8 cellular contexts compared by ENCODE assay signal in the genomic region with DNA sequence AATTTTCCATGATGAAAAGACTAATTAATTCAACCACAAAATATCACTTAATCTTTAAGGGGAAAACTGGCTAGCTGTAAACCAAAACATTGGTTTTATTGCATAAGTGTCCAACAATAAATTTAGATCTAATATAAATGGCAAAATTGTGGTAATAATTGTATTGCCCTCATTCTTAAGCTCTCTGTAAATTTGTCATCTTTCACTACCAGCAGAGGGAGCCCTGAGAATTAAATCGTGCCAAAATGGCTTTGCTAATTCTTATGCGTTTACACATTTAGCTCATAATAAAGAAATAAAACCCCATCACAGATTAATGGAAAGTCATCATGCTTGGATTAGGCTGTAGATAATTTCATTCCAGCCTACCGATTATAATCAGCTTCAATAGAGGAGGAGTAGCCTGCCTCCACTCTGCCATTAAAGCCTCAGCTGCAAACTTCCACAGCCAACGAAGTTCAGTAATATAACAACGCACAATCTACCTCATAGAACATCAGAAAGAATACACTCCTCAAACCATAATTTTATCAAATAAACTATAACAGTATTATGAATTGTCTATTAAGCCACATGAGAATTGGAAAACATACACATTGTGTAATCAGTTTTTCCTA.
DNase-seq lines count a peak whose midpoint lies in the region; ATAC-seq and TF ChIP-seq lines count a peak whose summit lies in the region.

No MANE protein-coding gene starts in this region.

- H3K4me1 ChIP-seq in HEK293 (ENCODE audit: control insufficient read depth, insufficient read depth, low read length) = no peaks in the 10 kb centered on the region
- H3K4me1 ChIP-seq in PC-3 (ENCODE audit: insufficient read depth, low read length) = no peaks in the 10 kb centered on the region

- H3F3A ChIP-seq in PC-3 (ENCODE audit: low read length, unreplicated experiment) = no peaks in the 10 kb centered on the region

- no peaks in the 10 kb centered on the region for H3K9me3 Mint-ChIP-seq in Calu3 (ENCODE audit: low read depth, unreplicated experiment)
- peaks cover 2% of the 10 kb centered on the region for H3K9me3 Mint-ChIP-seq in activated CD4-positive, alpha-beta memory T cell treated with anti-CD3 and anti-CD28 coated beads for 36 hours

- no peaks in the 10 kb centered on the region for H3K9me3 ChIP-seq in HEK293 (ENCODE audit: control insufficient read depth, insufficient read depth, low read depth, low read length)
- no peaks in the 10 kb centered on the region; the same call in 1 of the 2 replicates for H3K9me3 ChIP-seq in PC-3 (ENCODE audit: low read length)

- H3K9me2 ChIP-seq in PC-3 (replicated peaks; ENCODE audit: low read length) = no peaks in the 10 kb centered on the region

- no peak overlapping the region for H3K27ac Mint-ChIP-seq in Calu3 (ENCODE audit: unreplicated experiment)
- H3K27ac Mint-ChIP-seq in activated CD4-positive, alpha-beta memory T cell treated with anti-CD3 and anti-CD28 coated beads for 36 hours = no peak overlapping the region

- DNase-seq in Calu3 (peak; percentile 33), PC-3 (peak; percentile 71), epithelial cell of esophagus (ENCODE audit: low read depth) (peak; percentile 50), pons (ENCODE audit: low spot score) (peak; percentile 55), left ventricle myocardium superior (no peak)
- no peak for DNase-seq in activated CD4-positive, alpha-beta memory T cell treated with anti-CD3 and anti-CD28 coated beads for 36 hours

- no peak overlapping the region for H3K27ac ChIP-seq in HEK293 (ENCODE audit: extremely low read depth, low read depth, low read length)
- H3K27ac ChIP-seq in PC-3 (ENCODE audit: low read length) = no peak overlapping the region

- CTCF ChIA-PET in Calu3 (lab: Charles Lee) (interaction anchor here (0.8 to 1.6 kb wide), 16 partner anchors 8 to 845 kb away, joined by 3 to 24 read pairs (median 4); no protein-coding TSS in a partner anchor), HEK293 (lab: Yijun Ruan, JAX) (interaction anchor here (0.5 to 6.9 kb wide), 42 partner anchors 9 to 1496 kb away, joined by 3 to 129 read pairs (median 4); a partner anchor contains a TSS), PC-3 (lab: Charles Lee) (interaction anchor here (0.6 to 1.3 kb wide), 5 partner anchors 8 to 845 kb away, joined by 4 to 9 read pairs (median 4); no protein-coding TSS in a partner anchor)
- CTCF ChIA-PET in activated CD4-positive, alpha-beta memory T cell treated with anti-CD3 and anti-CD28 coated beads for 36 hours (lab: Charles Lee) = interaction anchor here (0.5 to 5.4 kb wide), 44 partner anchors 10 to 1810 kb away, joined by 3 to 53 read pairs (median 4); no protein-coding TSS in a partner anchor

- no peaks in the 10 kb centered on the region for H3K4me1 Mint-ChIP-seq in Calu3 (ENCODE audit: low read depth, unreplicated experiment)
- H3K4me1 Mint-ChIP-seq in activated CD4-positive, alpha-beta memory T cell treated with anti-CD3 and anti-CD28 coated beads for 36 hours (ENCODE audit: low read depth) = peaks cover 3% of the 10 kb centered on the region

- ATAC-seq in PC-3 (peak; percentile 65), esophagus mucosa (no peak), left ventricle myocardium superior (no peak)

- H3K36me3 ChIP-seq in HEK293 (ENCODE audit: control insufficient read depth in 2 of 2, insufficient read depth in 1 of 2, low read length in 2 of 2) (no peaks in the 10 kb centered on the region), PC-3 (ENCODE audit: low read depth, low read length) (no peaks in the 10 kb centered on the region)

- intact Hi-C loops in Calu3 (cut with micrococcal nuclease; ENCODE audit: unreplicated experiment) (loop anchor here (5.0 kb wide), 1 partner anchor 846 kb away; a partner anchor contains a TSS), PC-3 (cut with micrococcal nuclease) (loop anchor here (1.0 kb wide), 2 partner anchors 31 to 846 kb away; no protein-coding TSS in a partner anchor), left ventricle myocardium superior (cut with micrococcal nuclease) (no loop called here)
- intact Hi-C loops in activated CD4-positive, alpha-beta memory T cell treated with anti-CD3 and anti-CD28 coated beads for 36 hours (cut with micrococcal nuclease) = loop anchor here (1.0 to 5.0 kb wide), 2 partner anchors 31 to 846 kb away; a partner anchor contains a TSS

- no peaks in the 10 kb centered on the region for H3K79me2 ChIP-seq in PC-3 (ENCODE audit: low read length)

- BruUV-seq in Calu3 (replicated peaks; lab: Mats Ljungman, UMichigan) (no TSS peak), PC-3 (replicated peaks; lab: Mats Ljungman, UMichigan) (no TSS peak)

- POLR2A ChIA-PET in HEK293 (lab: Yijun Ruan, JAX) (no interaction called here), PC-3 (lab: Charles Lee; ENCODE audit: unreplicated experiment) (interaction anchor here (0.6 to 0.7 kb wide), 2 partner anchors 323 to 390 kb away, joined by 3 to 6 read pairs; no protein-coding TSS in a partner anchor)
- POLR2A ChIA-PET in activated CD4-positive, alpha-beta memory T cell treated with anti-CD3 and anti-CD28 coated beads for 36 hours (lab: Charles Lee) = no interaction called here

- TF ChIP-seq CTCF in Calu3 (IDR thresholded peaks at IDR 0.05; ENCODE audit: unreplicated experiment) = peak; percentile 67
- peak; percentile 25; the same call in 1 of the 2 replicates for TF ChIP-seq CTCF in HEK293 (tag by site-specific recombination; IDR thresholded peaks at IDR 0.05)
- TF ChIP-seq CTCF in PC-3 (conservative IDR thresholded peaks at IDR 0.05; ENCODE audit: low read depth, low read length) = peak; percentile 82
- TF ChIP-seq CTCF in epithelial cell of esophagus (IDR thresholded peaks at IDR 0.05; ENCODE audit: insufficient read depth, low read depth, low read length, missing control alignments) = peak; percentile 67

- H3K4me2 ChIP-seq in PC-3 (ENCODE audit: low read length) = no peak overlapping the region

- H4K20me1 ChIP-seq in PC-3 (ENCODE audit: low read length) = no peaks in the 10 kb centered on the region

- H3K4me3 ChIP-seq in HEK293 (ENCODE audit: low read depth, low read length) (no peak overlapping the region), PC-3 (ENCODE audit: low read length) (no peak overlapping the region), epithelial cell of esophagus (ENCODE audit: low read length) (no peak overlapping the region)

- H3K36me3 Mint-ChIP-seq in Calu3 (ENCODE audit: insufficient read depth, unreplicated experiment) = no peaks in the 10 kb centered on the region
- no peaks in the 10 kb centered on the region for H3K36me3 Mint-ChIP-seq in activated CD4-positive, alpha-beta memory T cell treated with anti-CD3 and anti-CD28 coated beads for 36 hours

- H3K27me3 Mint-ChIP-seq in Calu3 (ENCODE audit: unreplicated experiment) = peaks cover 12% of the 10 kb centered on the region
- H3K27me3 Mint-ChIP-seq in activated CD4-positive, alpha-beta memory T cell treated with anti-CD3 and anti-CD28 coated beads for 36 hours = peaks cover 18% of the 10 kb centered on the region

- no peak overlapping the region for H2AFZ ChIP-seq in PC-3 (ENCODE audit: low read length)

- H3K4me3 Mint-ChIP-seq in Calu3 (ENCODE audit: low read depth, unreplicated experiment) = no peak overlapping the region
- H3K4me3 Mint-ChIP-seq in activated CD4-positive, alpha-beta memory T cell treated with anti-CD3 and anti-CD28 coated beads for 36 hours = no peak overlapping the region

- peaks cover 21% of the 10 kb centered on the region for H3K27me3 ChIP-seq in PC-3 (ENCODE audit: low read length)

- H3K9ac ChIP-seq in PC-3 (ENCODE audit: low read length) = no peak overlapping the region

TF ChIP-seq in HEK293, 187 proteins besides CTCF, POLR2A, EP300 and RAD21:
- no peak for TF ChIP-seq ZNF391 (tag by site-specific recombination; IDR thresholded peaks at IDR 0.05; ENCODE audit: borderline replicate concordance, low read depth)
- no peak for TF ChIP-seq KLF7 (tag by site-specific recombination; IDR thresholded peaks at IDR 0.05; ENCODE audit: borderline replicate concordance)
- peak; percentile 41 for TF ChIP-seq ZNF654 (tag by site-specific recombination; IDR thresholded peaks at IDR 0.05; ENCODE audit: low read depth)

Comparison
In these comparisons a context has a peak if more than half of its experiments do, and no peak if none do; other contexts are left out.
1. DNase-seq: peak in Calu3 (single experiment), PC-3 (single experiment), epithelial cell of esophagus (single experiment) and pons (single experiment); none in activated CD4-positive, alpha-beta memory T cell treated with anti-CD3 and anti-CD28 coated beads for 36 hours (single experiment) and left ventricle myocardium superior (single experiment).
2. CTCF ChIP-seq: peak in every context shown above with its lines; median percentile 82 in PC-3; 67 in Calu3; 67 in epithelial cell of esophagus; 25 in HEK293.